23 cellular contexts compared by ENCODE assay signal in the genomic region with DNA sequence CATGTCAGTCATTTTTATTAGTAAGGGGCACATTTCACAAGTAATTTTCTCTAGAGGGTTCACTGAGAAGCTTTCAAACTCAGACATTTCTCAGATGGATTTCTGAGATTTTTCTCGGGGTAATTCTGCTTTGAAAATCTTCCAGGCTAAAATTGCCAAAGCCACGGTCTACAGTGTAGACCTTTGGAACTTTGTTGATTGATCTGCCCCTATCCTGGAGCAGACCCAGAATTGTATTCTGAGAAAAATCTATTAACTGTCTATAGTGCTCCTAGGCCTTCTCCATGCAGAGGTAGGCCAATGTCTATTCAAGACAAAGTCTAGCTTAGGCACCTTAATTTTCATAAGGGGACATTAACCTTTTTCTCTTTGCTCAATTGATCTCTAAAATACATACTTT.
DNase-seq lines count a peak whose midpoint lies in the region; ATAC-seq, FAIRE-seq and TF ChIP-seq lines count a peak whose summit lies in the region.
"Had no signal": no experiment of that assay in that cellular context is flagged by ENCODE, and none has a peak within 500 bp of the region (broad histone marks: within the 10 kb centered on the region; RNA-seq: fewer than 3 reads in every experiment).

No MANE protein-coding gene starts in this region.

- no peaks in the 10 kb centered on the region for H3K27me3 ChIP-seq in PC-9 (ENCODE audit: insufficient read depth, low read depth)
- H3K27me3 ChIP-seq in HepG2 (ENCODE audit: control insufficient read depth in 1 of 2, insufficient read depth in 2 of 2, low read length in 2 of 2), result no peaks in the 10 kb centered on the region; a peak in 1 of 5 replicates
- H3K27me3 ChIP-seq in right lobe of liver, result no peaks in the 10 kb centered on the region

- peaks cover 29% of the 10 kb centered on the region for H3K4me1 Mint-ChIP-seq in mesothelial cell of epicardium

- H3K36me3 Mint-ChIP-seq in mesothelial cell of epicardium, result peaks cover 5% of the 10 kb centered on the region
- H3K36me3 Mint-ChIP-seq: CD8-positive, alpha-beta T cell had no signal

- 0 out of 2 replicates have a peak, but pooled peaks cover 5% of the 10 kb centered on the region for H3K79me2 ChIP-seq in PC-9 (ENCODE audit: low read depth)
- no peaks in the 10 kb centered on the region for H3K79me2 ChIP-seq in HepG2 (ENCODE audit: insufficient read depth, low read length)

- WGBS in HepG2 (ENCODE audit: low lambda C conversion rate), result 3% methylated on average over 2 of the region's 2 CpGs
- 43% methylated on average over 2 of the region's 2 CpGs for WGBS in right lobe of liver (ENCODE audit: insufficient coverage, low coverage, low lambda C conversion rate, missing lambda C conversion rate)

- no peak for DNase-seq in PC-9
- DNase-seq in HepG2 (ENCODE audit: low spot score), result no peak
- DNase-seq in right lobe of liver, result no peak
- no peak for DNase-seq in mesothelial cell of epicardium (ENCODE audit: low spot score in 2 of 2, unreplicated experiment in 2 of 2)
- DNase-seq: AML-193; Caco-2; Calu3; CD4-positive, alpha-beta T cell; CD8-positive, alpha-beta T cell; DMS79 treated with DMSO at 0.1 percent for 48 hours; GF-D8 had no signal

- TF ChIP-seq POLR2A in HepG2 (IDR thresholded peaks at IDR 0.05; ENCODE audit: insufficient read depth in 1 of 2, low read depth in 2 of 2, low read length in 2 of 2) (no peak), right lobe of liver (IDR thresholded peaks at IDR 0.05) (no peak)

- H3K4me3 Mint-ChIP-seq in mesothelial cell of epicardium, result no peak overlapping the region
- H3K4me3 Mint-ChIP-seq: B cell; CD4-positive, alpha-beta T cell; CD8-positive, alpha-beta T cell had no signal

- POLR2A ChIA-PET in PC-9 (lab: Charles Lee; ENCODE audit: unreplicated experiment), result no interaction called here
- POLR2A ChIA-PET in HepG2 (lab: Yijun Ruan, JAX), result no interaction called here

- FAIRE-seq in HepG2 (lab: Jason Lieb, UNC), result peak; percentile 15
- FAIRE-seq: A549, D721Med, G401.6, GM12891, GM19239 had no signal

- H3F3A ChIP-seq in PC-9 (ENCODE audit: insufficient read depth, low read depth), result peaks cover 18% of the 10 kb centered on the region

- in situ Hi-C loops in HepG2 (cut with HindIII; ENCODE audit: extremely low pct_ligation_motif_present, low pct_unique_long_range_greater_than_20kb), result no loop called here

- no peaks in the 10 kb centered on the region for H3K27me3 Mint-ChIP-seq in mesothelial cell of epicardium (ENCODE audit: low read depth)
- H3K27me3 Mint-ChIP-seq: B cell; CD4-positive, alpha-beta T cell had no signal

- ATAC-seq in HepG2, result peak; percentile 78
- ATAC-seq in right lobe of liver, result peak; percentile 74 to 91 (median 81)
- no peak for ATAC-seq in GM21825 (IDR thresholded peaks at IDR 0.05; ENCODE audit: unreplicated experiment)
- no peak for ATAC-seq in HG02938 (IDR thresholded peaks at IDR 0.05; ENCODE audit: unreplicated experiment)
- no peak for ATAC-seq in HG03108 (IDR thresholded peaks at IDR 0.05; ENCODE audit: unreplicated experiment)
- ATAC-seq: A549; CD8-positive, alpha-beta T cell had no signal

- H2AFZ ChIP-seq in PC-9 (no peak overlapping the region), HepG2 (ENCODE audit: low read length) (no peak overlapping the region)

- peaks cover 12% of the 10 kb centered on the region for H3K9me3 Mint-ChIP-seq in mesothelial cell of epicardium
- H3K9me3 Mint-ChIP-seq: CD4-positive, alpha-beta T cell; CD8-positive, alpha-beta T cell had no signal

- H3K9me3 ChIP-seq in PC-9 (ENCODE audit: insufficient read depth, low read depth) (no peaks in the 10 kb centered on the region), HepG2 (ENCODE audit: low read length) (no peaks in the 10 kb centered on the region; the same call in 1 of the 2 replicates), right lobe of liver (no peaks in the 10 kb centered on the region)
- H3K9me3 ChIP-seq: Caco-2 had no signal

- TF ChIP-seq CTCF in PC-9 (conservative IDR thresholded peaks at IDR 0.05), result no peak
- TF ChIP-seq CTCF in HepG2 (CRISPR knock-in tag; IDR thresholded peaks at IDR 0.05), result no peak
- no peak for TF ChIP-seq CTCF in right lobe of liver (IDR thresholded peaks at IDR 0.05)
- TF ChIP-seq CTCF in mesothelial cell of epicardium (IDR thresholded peaks at IDR 0.05; ENCODE audit: unreplicated experiment), result no peak

- H4K20me1 ChIP-seq in PC-9 (ENCODE audit: insufficient read depth) (no peaks in the 10 kb centered on the region), HepG2 (ENCODE audit: insufficient read depth, low read length) (no peaks in the 10 kb centered on the region)
- H4K20me1 ChIP-seq: BLaER1 treated with 17β-estradiol and CSF1 and Interleukin-3, amounts not matched to agents 10 nM and 100 nM had no signal

- H3K4me3 ChIP-seq in PC-9 (no peak overlapping the region), HepG2 (replicated peaks in 1 of 3; ENCODE audit: insufficient read depth in 1 of 3, low read depth in 2 of 3, low read length in 3 of 3) (no peak overlapping the region), right lobe of liver (peak overlapping the region in 1 of 3 donors; percentile 33)
- H3K4me3 ChIP-seq: A549; BLaER1 treated with 17β-estradiol and CSF1 and Interleukin-3, amounts not matched to agents 10 nM and 100 nM had no signal

- CTCF ChIA-PET in PC-9 (lab: Charles Lee), result interaction anchor here (0.5 kb wide), 1 partner anchor 633 kb away, joined by 5 read pairs; no protein-coding TSS in a partner anchor
- CTCF ChIA-PET in HepG2 (lab: Yijun Ruan, JAX; ENCODE audit: low intra/inter-chr PET ratio, low total read pairs), result no interaction called here

- TF ChIP-seq RAD21 in HepG2 (CRISPR knock-in tag; IDR thresholded peaks at IDR 0.05), result no peak

- H3K9me2 ChIP-seq in PC-9 (ENCODE audit: insufficient read depth), result no peaks in the 10 kb centered on the region

- no peak overlapping the region for H3K9ac ChIP-seq in HepG2 (ENCODE audit: insufficient read depth, low read depth, low read length)
- H3K9ac ChIP-seq: BLaER1 treated with 17β-estradiol and CSF1 and Interleukin-3, amounts not matched to agents 10 nM and 100 nM had no signal

- peak overlapping the region; percentile 67 for H3K27ac Mint-ChIP-seq in mesothelial cell of epicardium
- H3K27ac Mint-ChIP-seq: B cell; CD4-positive, alpha-beta T cell; CD8-positive, alpha-beta T cell had no signal

- BruUV-seq in PC-9 (replicated peaks; lab: Mats Ljungman, UMichigan), result no TSS peak
- no TSS peak for BruUV-seq in HepG2 (replicated peaks; lab: Mats Ljungman, UMichigan)

- H3K4me2 ChIP-seq in PC-9 (no peak overlapping the region), HepG2 (ENCODE audit: low read depth, low read length) (no peak overlapping the region)
- H3K4me2 ChIP-seq: A549; BLaER1 treated with 17β-estradiol and CSF1 and Interleukin-3, amounts not matched to agents 10 nM and 100 nM had no signal

- H3K27ac ChIP-seq in PC-9 (0 out of 2 replicates have a peak overlapping the region, but pooled peaks have one; percentile 26), HepG2 (ENCODE audit: extremely low read length, insufficient read depth, low read length) (no peak overlapping the region), right lobe of liver (peak overlapping the region; percentile 3 to 70 (median 43))
- H3K27ac ChIP-seq: 22Rv1; BLaER1 treated with 17β-estradiol and CSF1 and Interleukin-3, amounts not matched to agents 10 nM and 100 nM; C4-2B had no signal

- peaks cover 21% of the 10 kb centered on the region for H3K4me1 ChIP-seq in PC-9 (replicated peaks; ENCODE audit: insufficient read depth)
- H3K4me1 ChIP-seq in HepG2 (ENCODE audit: insufficient read depth, low read length), result peaks cover 18% of the 10 kb centered on the region
- H3K4me1 ChIP-seq in right lobe of liver, result peaks cover 0 to 27% (median 8%) of the 10 kb centered on the region in 4 donors

- intact Hi-C loops in PC-9 (cut with micrococcal nuclease; ENCODE audit: unreplicated experiment) (no loop called here), HepG2 (cut with micrococcal nuclease; ENCODE audit: unreplicated experiment) (no loop called here), right lobe of liver (cut with DNase I) (loop anchor here in 1 of 2 donors (10.0 kb wide), 1 partner anchor 83 kb away; a partner anchor contains a TSS)

- H3K36me3 ChIP-seq in PC-9 (ENCODE audit: low read depth) (no peaks in the 10 kb centered on the region), HepG2 (replicated peaks in 1 of 2; ENCODE audit: control insufficient read depth in 1 of 2, insufficient read depth in 2 of 2, low read length in 2 of 2) (no peaks in the 10 kb centered on the region), right lobe of liver (no peaks in the 10 kb centered on the region)
- H3K36me3 ChIP-seq: BLaER1 treated with 17β-estradiol and CSF1 and Interleukin-3, amounts not matched to agents 10 nM and 100 nM had no signal

- TF ChIP-seq EP300 in HepG2 (IDR thresholded peaks at IDR 0.05; ENCODE audit: low read depth in 2 of 2, low read length in 2 of 2) (no peak), HepG2 (CRISPR knock-in tag; IDR thresholded peaks at IDR 0.05; ENCODE audit: borderline replicate concordance) (no peak)

TF ChIP-seq in HepG2, 621 proteins besides CTCF, POLR2A, EP300 and RAD21:
- TF ChIP-seq KAT2B (IDR thresholded peaks at IDR 0.05; ENCODE audit: borderline replicate concordance, low read depth, low read length) (peak; percentile 60; the same call in 1 of the 2 replicates), GATAD2A (CRISPR knock-in tag; IDR thresholded peaks at IDR 0.05) (0 out of 2 replicates have a peak, but pooled peaks have one; percentile 15), ZNF230 (CRISPR knock-in tag; IDR thresholded peaks at IDR 0.05) (no peak), ONECUT2 (CRISPR knock-in tag; IDR thresholded peaks at IDR 0.05) (peak; percentile 50; the same call in 1 of the 2 replicates), GABPA (IDR thresholded peaks at IDR 0.05; ENCODE audit: low read depth, low read length) (no peak), GABPA (CRISPR knock-in tag; IDR thresholded peaks at IDR 0.05; ENCODE audit: low read depth) (no peak), BCL6 (CRISPR knock-in tag; IDR thresholded peaks at IDR 0.05) (peak; percentile 91)
- TF ChIP-seq, protein P1, sequence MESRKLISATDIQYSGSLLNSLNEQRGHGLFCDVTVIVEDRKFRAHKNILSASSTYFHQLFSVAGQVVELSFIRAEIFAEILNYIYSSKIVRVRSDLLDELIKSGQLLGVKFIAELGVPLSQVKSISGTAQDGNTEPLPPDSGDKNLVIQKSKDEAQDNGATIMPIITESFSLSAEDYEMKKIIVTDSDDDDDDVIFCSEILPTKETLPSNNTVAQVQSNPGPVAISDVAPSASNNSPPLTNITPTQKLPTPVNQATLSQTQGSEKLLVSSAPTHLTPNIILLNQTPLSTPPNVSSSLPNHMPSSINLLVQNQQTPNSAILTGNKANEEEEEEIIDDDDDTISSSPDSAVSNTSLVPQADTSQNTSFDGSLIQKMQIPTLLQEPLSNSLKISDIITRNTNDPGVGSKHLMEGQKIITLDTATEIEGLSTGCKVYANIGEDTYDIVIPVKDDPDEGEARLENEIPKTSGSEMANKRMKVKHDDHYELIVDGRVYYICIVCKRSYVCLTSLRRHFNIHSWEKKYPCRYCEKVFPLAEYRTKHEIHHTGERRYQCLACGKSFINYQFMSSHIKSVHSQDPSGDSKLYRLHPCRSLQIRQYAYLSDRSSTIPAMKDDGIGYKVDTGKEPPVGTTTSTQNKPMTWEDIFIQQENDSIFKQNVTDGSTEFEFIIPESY (CRISPR knock-in tag; IDR thresholded peaks at IDR 0.05), result no peak

Comparison
In these comparisons a context has a peak if more than half of its experiments do, and no peak if none do; other contexts are left out.
1. ATAC-seq: peak in HepG2 (single experiment) and right lobe of liver (4 of 4); none in GM21825 (single experiment), HG02938 (single experiment) and HG03108 (single experiment).